Comparison of ENCODE assay signal across 9 cellular contexts in the genomic region with DNA sequence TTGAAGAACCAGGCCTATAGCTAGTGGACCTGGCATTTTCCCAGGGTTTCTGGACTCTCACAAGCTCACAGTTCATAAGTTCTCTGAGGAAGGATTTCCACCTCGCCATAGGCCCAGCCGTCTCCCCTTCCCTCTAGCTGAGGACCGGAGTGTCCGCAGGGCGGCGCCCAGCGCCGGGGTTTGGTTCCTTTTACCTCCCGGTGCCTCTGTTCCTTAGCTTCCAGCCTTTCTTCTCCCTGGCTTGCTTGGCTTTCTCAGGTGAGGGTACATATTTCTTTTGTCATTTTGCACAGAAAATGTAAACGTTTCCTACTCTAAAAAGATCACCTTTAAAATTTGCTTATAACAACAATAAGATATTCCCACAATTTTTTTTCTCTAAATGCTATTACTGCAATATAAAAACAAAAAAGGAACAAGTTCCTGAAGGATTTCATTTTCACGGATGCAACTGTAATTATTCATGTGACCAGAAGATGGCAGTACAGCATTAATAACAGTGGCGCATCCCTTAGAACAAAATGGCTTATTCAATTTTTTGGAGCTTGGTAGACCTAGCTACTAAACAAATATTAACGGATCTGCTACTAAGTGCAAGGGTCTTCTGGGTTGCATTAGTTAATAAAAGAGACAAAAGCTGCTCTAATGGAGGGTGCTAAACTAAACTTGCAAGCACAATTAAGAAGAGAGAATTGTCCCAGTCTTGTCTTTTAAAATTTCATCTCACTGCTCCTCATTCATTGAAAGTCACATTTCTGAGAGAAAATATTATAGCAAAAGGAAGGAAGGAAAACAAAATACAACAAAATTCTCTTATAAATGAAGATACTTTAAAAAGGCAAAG.
A peak's percentile ranks its signal among the peaks of the same experiment; 100 is the strongest.
DNase-seq lines count a peak whose midpoint lies in the region; ATAC-seq, FAIRE-seq and TF ChIP-seq lines count a peak whose summit lies in the region.
"Had no signal": no experiment of that assay in that cellular context is flagged by ENCODE, and none has a peak within 500 bp of the region (broad histone marks: within the 10 kb centered on the region; RNA-seq: fewer than 3 reads in every experiment).

No MANE protein-coding gene starts in this region.

- no peaks in the 10 kb centered on the region for H3K79me2 ChIP-seq in astrocyte (ENCODE audit: insufficient read depth, low read length)

- no peak overlapping the region for H3K4me3 Mint-ChIP-seq in astrocyte (ENCODE audit: unreplicated experiment)

- peak overlapping the region; percentile 58 for H3K27ac Mint-ChIP-seq in astrocyte (ENCODE audit: unreplicated experiment)

- peak overlapping the region; percentile 52 for H3K9ac ChIP-seq in astrocyte (ENCODE audit: low read length)

- TF ChIP-seq CTCF in cardiac muscle cell (IDR thresholded peaks at IDR 0.05; ENCODE audit: low read depth, low read length), result peak; percentile 47
- TF ChIP-seq CTCF in astrocyte (IDR thresholded peaks at IDR 0.05; ENCODE audit: insufficient read depth, low read depth, low read length), result peak; percentile 67
- TF ChIP-seq CTCF in spleen (IDR thresholded peaks at IDR 0.05 in 8 of 11, conservative IDR thresholded peaks at IDR 0.05 in 3 of 11), result peak; percentile 57 to 83 (median 75)

- peak; percentile 98 for FAIRE-seq in astrocyte (lab: Jason Lieb, UNC)

- TF ChIP-seq POLR2A in spleen (IDR thresholded peaks at IDR 0.05), result no peak

- H3K9me3 Mint-ChIP-seq in astrocyte (ENCODE audit: unreplicated experiment), result no peaks in the 10 kb centered on the region

- intact Hi-C loops in cardiac septum (cut with DNase I) (loop anchor here (5.0 kb wide), 1 partner anchor 953 kb away; no protein-coding TSS in a partner anchor), spleen (cut with DNase I; ENCODE audit: low total_unique reads) (no loop called here)

- WGBS in spleen, 5 donors, result 10 to 15% (median 13%) methylated on average over 13 of the region's 13 CpGs

- ATAC-seq in HG02678 (IDR thresholded peaks at IDR 0.05; ENCODE audit: unreplicated experiment), result peak; percentile 57
- ATAC-seq in GM19324 (IDR thresholded peaks at IDR 0.05; ENCODE audit: low FRiP score, unreplicated experiment), result no peak

- H3K27ac ChIP-seq in cardiac muscle cell, result peak overlapping the region; percentile 61
- no peak overlapping the region for H3K27ac ChIP-seq in astrocyte (ENCODE audit: low read depth, low read length)
- H3K27ac ChIP-seq in spleen, result no peak overlapping the region
- H3K27ac ChIP-seq: epithelial cell of prostate had no signal

- H3K4me1 ChIP-seq in cardiac muscle cell (ENCODE audit: low read depth), result no peaks in the 10 kb centered on the region
- no peaks in the 10 kb centered on the region for H3K4me1 ChIP-seq in astrocyte (ENCODE audit: insufficient read depth, low read length)
- peaks cover 0 to 6% (median 0%) of the 10 kb centered on the region in 6 donors for H3K4me1 ChIP-seq in spleen

- no peaks in the 10 kb centered on the region for H4K20me1 ChIP-seq in astrocyte (ENCODE audit: insufficient read depth, low read length)

- peak overlapping the region; percentile 63 for H3K4me2 ChIP-seq in astrocyte (ENCODE audit: low read length)

- H3K4me3 ChIP-seq in cardiac muscle cell, result no peak overlapping the region
- no peak overlapping the region for H3K4me3 ChIP-seq in astrocyte (ENCODE audit: insufficient read depth, low read depth, low read length)
- no peak overlapping the region for H3K4me3 ChIP-seq in spleen

- no peaks in the 10 kb centered on the region for H3K27me3 ChIP-seq in cardiac muscle cell
- H3K27me3 ChIP-seq in astrocyte (ENCODE audit: insufficient read depth, low read length), result no peaks in the 10 kb centered on the region
- H3K27me3 ChIP-seq in spleen (replicated peaks in 1 of 7), result peaks cover 0 to 7% (median 0%) of the 10 kb centered on the region in 7 donors

- peak overlapping the region; percentile 38 for H2AFZ ChIP-seq in astrocyte (ENCODE audit: low read depth, low read length)

- no peaks in the 10 kb centered on the region for H3K36me3 Mint-ChIP-seq in astrocyte (ENCODE audit: low read depth, unreplicated experiment)

- DNase-seq in cardiac muscle cell (ENCODE audit: low read depth in 1 of 2, low spot score in 1 of 2) (peak; percentile 75 to 78), cardiac septum (ENCODE audit: low spot score) (no peak), NCI-H2227 (lab: John Stamatoyannopoulos, UW; ENCODE audit: unreplicated experiment) (peak; percentile 54), astrocyte (ENCODE audit: low read depth) (peak; percentile 36), iPS-NIHi7 (ENCODE audit: extremely low spot score) (peak; percentile 84), spleen (no peak)

- H3K27me3 Mint-ChIP-seq in astrocyte (ENCODE audit: low read depth, unreplicated experiment), result no peaks in the 10 kb centered on the region

- no peaks in the 10 kb centered on the region for H3K4me1 Mint-ChIP-seq in astrocyte (ENCODE audit: low read depth, unreplicated experiment)

- H3K9me3 ChIP-seq in cardiac muscle cell (ENCODE audit: low read depth) (no peaks in the 10 kb centered on the region), astrocyte (ENCODE audit: insufficient read depth, low read depth, low read length) (no peaks in the 10 kb centered on the region), spleen (peaks cover 0 to 3% (median 0%) of the 10 kb centered on the region in 8 donors)

- no peaks in the 10 kb centered on the region for H3K36me3 ChIP-seq in cardiac muscle cell
- H3K36me3 ChIP-seq in astrocyte (ENCODE audit: insufficient read depth, low read length), result no peaks in the 10 kb centered on the region
- H3K36me3 ChIP-seq in spleen, result no peaks in the 10 kb centered on the region

Comparison
In these comparisons a context has a peak if more than half of its experiments do, and no peak if none do; other contexts are left out.
1. DNase-seq: peak in cardiac muscle cell (2 of 2), NCI-H2227 (single experiment), astrocyte (single experiment) and iPS-NIHi7 (single experiment); none in cardiac septum (single experiment) and spleen (single experiment).
2. Peak in every context shown above with its lines, with median percentiles within 50 percentile points of each other: CTCF ChIP-seq.